In the genomic region with DNA sequence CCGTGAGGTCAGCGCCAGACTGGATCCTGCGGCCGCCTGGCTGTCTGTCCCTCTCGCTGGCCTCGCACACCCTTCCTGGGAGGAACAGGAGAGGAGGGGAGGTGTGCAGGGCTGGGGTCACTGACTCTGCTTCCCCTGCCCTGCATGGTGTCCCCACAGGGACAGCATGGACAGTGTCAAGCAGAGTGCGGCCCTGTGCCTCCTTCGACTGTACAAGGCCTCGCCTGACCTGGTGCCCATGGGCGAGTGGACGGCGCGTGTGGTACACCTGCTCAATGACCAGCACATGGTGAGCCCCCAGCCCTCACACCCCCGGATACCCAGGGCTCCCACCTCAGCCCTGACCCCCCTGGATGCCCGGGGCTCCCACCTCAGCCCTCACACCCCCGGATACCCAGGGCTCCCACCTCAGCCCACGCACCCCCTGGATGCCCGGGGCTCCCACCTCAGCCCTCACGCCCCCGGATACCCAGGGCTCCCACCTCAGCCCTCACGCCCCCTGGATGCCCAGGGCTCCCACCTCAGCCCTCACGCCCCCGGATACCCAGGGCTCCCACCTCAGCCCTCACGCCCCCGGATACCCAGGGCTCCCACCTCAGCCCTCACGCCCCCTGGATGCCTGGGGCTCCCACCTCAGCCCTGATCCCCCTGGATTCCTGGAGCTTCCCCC, we compare ENCODE assay signal across 28 cellular contexts. TPM values are rescaled to one million over a fixed set of nuclear protein-coding genes. Genes with fewer than 3 reads are reported as not detected.
DNase-seq lines count a peak whose midpoint lies in the region; ATAC-seq, FAIRE-seq and TF ChIP-seq lines count a peak whose summit lies in the region.
"Had no signal": no experiment of that assay in that cellular context is flagged by ENCODE, and none has a peak within 500 bp of the region (broad histone marks: within the 10 kb centered on the region; RNA-seq: fewer than 3 reads in every experiment).

No MANE protein-coding gene starts in this region.

- H3K27ac ChIP-seq in HEK293 (ENCODE audit: extremely low read depth, low read depth, low read length) (no peak overlapping the region), kidney (ENCODE audit: low read depth in 2 of 2, low read length in 2 of 2) (no peak overlapping the region), testis (peak overlapping the region; percentile 76 to 83), GM23338 (ENCODE audit: low read depth) (no peak overlapping the region), OCI-LY7 (ENCODE audit: low read depth, low read length, poor library complexity, severe bottlenecking) (no peak overlapping the region)
- H3K27ac ChIP-seq: SK-N-MC had no signal

- no peak overlapping the region for H3K4me3 ChIP-seq in HEK293 (ENCODE audit: low read depth, low read length)
- no peak overlapping the region for H3K4me3 ChIP-seq in adipocyte (ENCODE audit: low read length)
- no peak overlapping the region for H3K4me3 ChIP-seq in kidney (ENCODE audit: low read length in 2 of 2)
- H3K4me3 ChIP-seq in testis = no peak overlapping the region
- no peak overlapping the region for H3K4me3 ChIP-seq in GM23338
- no peak overlapping the region for H3K4me3 ChIP-seq in OCI-LY7 (ENCODE audit: low read depth, low read length, poor library complexity, severe bottlenecking)
- H3K4me3 ChIP-seq: PC-9, SK-N-MC had no signal

- no peaks in the 10 kb centered on the region for H3F3A ChIP-seq in GM23338 (replicated peaks; ENCODE audit: low read depth)

- 76 to 86% methylated on average over 13 to 24 of the region's 26 CpGs for WGBS in testis, 2 donors

- peaks cover 42% of the 10 kb centered on the region for H3K36me3 Mint-ChIP-seq in GM23338 (ENCODE audit: low read depth)

- FAIRE-seq in kidney (lab: Jason Lieb, UNC) = no peak
- FAIRE-seq: GM18507, H54, HepG2 had no signal

- H3K9me2 ChIP-seq in GM23338 (ENCODE audit: insufficient read depth) (no peaks in the 10 kb centered on the region), OCI-LY7 (ENCODE audit: insufficient read depth, low read length) (no peaks in the 10 kb centered on the region)

- H3K4me2 ChIP-seq in GM23338 (no peak overlapping the region), OCI-LY7 (ENCODE audit: low read length) (no peak overlapping the region)

- peaks cover 11% of the 10 kb centered on the region for H3K27me3 Mint-ChIP-seq in GM23338 (ENCODE audit: insufficient read depth, low read depth, poor library complexity)

- BruUV-seq in OCI-LY7 (replicated peaks; lab: Mats Ljungman, UMichigan) = no TSS peak

- H2AFZ ChIP-seq in GM23338 (no peak overlapping the region), OCI-LY7 (ENCODE audit: low read length) (no peak overlapping the region)
- H2AFZ ChIP-seq: PC-9 had no signal

- peaks cover 3% of the 10 kb centered on the region; the same call in 1 of the 3 replicates for H3K9me3 Mint-ChIP-seq in GM23338

- H3K4me1 ChIP-seq in HEK293 (ENCODE audit: control insufficient read depth, insufficient read depth, low read length) (no peaks in the 10 kb centered on the region), adipocyte (ENCODE audit: control insufficient read depth, insufficient read depth, low read length) (peaks cover 18% of the 10 kb centered on the region), kidney (ENCODE audit: control insufficient read depth in 1 of 2, insufficient read depth in 1 of 2, low read depth in 1 of 2, low read length in 2 of 2) (peaks cover 0 to 3% of the 10 kb centered on the region in 2 donors), testis (peaks cover 42% of the 10 kb centered on the region), GM23338 (ENCODE audit: insufficient read depth) (no peaks in the 10 kb centered on the region), OCI-LY7 (ENCODE audit: insufficient read depth, low read length, poor library complexity, severe bottlenecking) (no peaks in the 10 kb centered on the region)

- H3K79me2 ChIP-seq in GM23338 (replicated peaks; ENCODE audit: insufficient read depth) = no peaks in the 10 kb centered on the region; the same call in 1 of the 2 replicates
- H3K79me2 ChIP-seq in OCI-LY7 (ENCODE audit: insufficient read depth, low read depth, low read length) = no peaks in the 10 kb centered on the region

- POLR2A ChIA-PET in HEK293 (lab: Yijun Ruan, JAX) (no interaction called here), OCI-LY7 (lab: Charles Lee) (no interaction called here)

- H3K27ac Mint-ChIP-seq in GM23338 = no peak overlapping the region

- H3K27me3 ChIP-seq in adipocyte (replicated peaks; ENCODE audit: control insufficient read depth, insufficient read depth, low read length) = no peaks in the 10 kb centered on the region
- no peaks in the 10 kb centered on the region for H3K27me3 ChIP-seq in testis
- H3K27me3 ChIP-seq in GM23338 (ENCODE audit: insufficient read depth) = no peaks in the 10 kb centered on the region

- H3K9ac ChIP-seq in adipocyte (ENCODE audit: low read length) (peak overlapping the region; percentile 80), kidney (ENCODE audit: low read length in 2 of 2) (no peak overlapping the region)

- no peak for DNase-seq in adipocyte (ENCODE audit: low read depth)
- peak; percentile 67 for DNase-seq in kidney
- no peak for DNase-seq in testis
- DNase-seq in GM23338 (ENCODE audit: low spot score) = no peak
- DNase-seq in OCI-LY7 (ENCODE audit: low spot score) = no peak
- DNase-seq in SHP77 (lab: John Stamatoyannopoulos, UW) = no peak
- DNase-seq: DMS53, Kasumi-1, MV-4-11, NCI-H1105, NCI-H1436 treated with DMSO at 0.1 percent for 48 hours, NCI-H1930, NCI-H2107, NCI-H524, NCI-H774, PC-9, SIG-M5 had no signal

- TF ChIP-seq POLR2A in testis (IDR thresholded peaks at IDR 0.05) = no peak

- intact Hi-C loops in kidney (cut with DNase I) (no loop called here), testis (cut with DNase I; ENCODE audit: low total_unique reads) (no loop called here), OCI-LY7 (cut with micrococcal nuclease; ENCODE audit: unreplicated experiment) (no loop called here)

- no peak overlapping the region for H3K4me3 Mint-ChIP-seq in GM23338

- CTCF ChIA-PET in HEK293 (lab: Yijun Ruan, JAX) = no interaction called here
- CTCF ChIA-PET in OCI-LY7 (lab: Charles Lee; ENCODE audit: unreplicated experiment) = no interaction called here

- H3K9me3 ChIP-seq in HEK293 (ENCODE audit: control insufficient read depth, insufficient read depth, low read depth, low read length) = no peaks in the 10 kb centered on the region
- H3K9me3 ChIP-seq in adipocyte (ENCODE audit: control insufficient read depth, low read length) = no peaks in the 10 kb centered on the region
- no peaks in the 10 kb centered on the region for H3K9me3 ChIP-seq in kidney (ENCODE audit: control insufficient read depth in 1 of 2, low read length in 2 of 2)
- H3K9me3 ChIP-seq in testis = no peaks in the 10 kb centered on the region
- no peaks in the 10 kb centered on the region for H3K9me3 ChIP-seq in OCI-LY7 (ENCODE audit: low read length)

- H3K4me1 Mint-ChIP-seq in GM23338 = no peaks in the 10 kb centered on the region

- ATAC-seq in GM23338 = no peak
- ATAC-seq: HepG2 had no signal

- H3K36me3 ChIP-seq in HEK293 (ENCODE audit: control insufficient read depth in 2 of 2, insufficient read depth in 1 of 2, low read length in 2 of 2) = peaks cover 33 to 81% of the 10 kb centered on the region in 2 experiments
- peaks cover 82% of the 10 kb centered on the region for H3K36me3 ChIP-seq in adipocyte (ENCODE audit: control insufficient read depth, insufficient read depth, low read length, severe bottlenecking)
- H3K36me3 ChIP-seq in kidney (ENCODE audit: control insufficient read depth in 1 of 2, insufficient read depth in 2 of 2, low read length in 2 of 2) = peaks cover 32 to 35% of the 10 kb centered on the region in 2 donors
- H3K36me3 ChIP-seq in testis (ENCODE audit: low read depth, missing control alignments) = no peaks in the 10 kb centered on the region
- no peaks in the 10 kb centered on the region; the same call in 1 of the 2 replicates for H3K36me3 ChIP-seq in GM23338 (ENCODE audit: insufficient read depth)
- H3K36me3 ChIP-seq in OCI-LY7 (ENCODE audit: insufficient read depth, low read length) = peaks cover 76% of the 10 kb centered on the region

- H4K20me1 ChIP-seq in GM23338 (replicated peaks; ENCODE audit: insufficient read depth) (peaks cover 4% of the 10 kb centered on the region), OCI-LY7 (ENCODE audit: insufficient read depth, low read length) (no peaks in the 10 kb centered on the region)

- TF ChIP-seq CTCF in HEK293 (tag by site-specific recombination; IDR thresholded peaks at IDR 0.05) (no peak), kidney (IDR thresholded peaks at IDR 0.05; ENCODE audit: borderline replicate concordance, extremely low read depth, insufficient read depth) (no peak), testis (IDR thresholded peaks at IDR 0.05) (no peak), GM23338 (conservative IDR thresholded peaks at IDR 0.05; ENCODE audit: low read depth in 2 of 2) (no peak), OCI-LY7 (conservative IDR thresholded peaks at IDR 0.05; ENCODE audit: low read length) (no peak)

RNA-seq across cellular contexts. Expression of gene FUZ, which starts 21.2 kb away (rescaled TPM):
- 26.9 TPM for total RNA-seq in kidney
- polyA plus RNA-seq in kidney (ENCODE audit: insufficient read depth, low read depth, low replicate concordance) = 51.2 TPM
- 100 to 1,000 TPM in 1 of 2 donors, 10 to 100 TPM in 1; 56.0 to 101 TPM for total RNA-seq in testis
- 98.0 TPM for polyA plus RNA-seq in testis (ENCODE audit: insufficient read depth, low read depth, low replicate concordance)
- 25.7 and 34.8 TPM in 2 replicates for total RNA-seq in GM23338 (2014; rRNA removed; shearing (Covaris generic))
- polyA plus RNA-seq in GM23338 (2016; fragmentation: Nextera tagmentation; extraction: Ambion mirVana) = 24.3 TPM in 2 replicates
- 33.6 and 35.1 TPM in 2 replicates for total RNA-seq in OCI-LY7 (2014; rRNA removed; shearing (Covaris generic))
- 28.1 and 34.6 TPM in 2 replicates for total RNA-seq in OCI-LY7 (2022)
- total RNA-seq: HepG2 had no signal

RNA-seq across cellular contexts. Expression of gene AP2A1, which starts 25.1 kb away (rescaled TPM):
- total RNA-seq in kidney = 70.0 TPM
- polyA plus RNA-seq in kidney (ENCODE audit: insufficient read depth, low read depth, low replicate concordance) = 32.0 TPM
- total RNA-seq in testis = 100 to 1,000 TPM; 301 to 358 TPM
- polyA plus RNA-seq in testis (ENCODE audit: insufficient read depth, low read depth, low replicate concordance) = 226 TPM
- total RNA-seq in GM23338 (2014; rRNA removed; shearing (Covaris generic)) = 110 and 129 TPM in 2 replicates
- polyA plus RNA-seq in GM23338 (2016; fragmentation: Nextera tagmentation; extraction: Ambion mirVana) = 34.1 and 37.2 TPM in 2 replicates
- total RNA-seq in OCI-LY7 (2014; rRNA removed; shearing (Covaris generic)) = 29.7 and 47.4 TPM in 2 replicates
- 46.9 and 50.4 TPM in 2 replicates for total RNA-seq in OCI-LY7 (2022)

RNA-seq across cellular contexts. Expression of gene MED25, which starts 26.2 kb away (rescaled TPM):
- total RNA-seq in kidney (53.2 TPM), testis (100 to 1,000 TPM; 244 to 246 TPM), OCI-LY7 (2022) (111 and 146 TPM in 2 replicates)
- polyA plus RNA-seq in kidney (ENCODE audit: insufficient read depth, low read depth, low replicate concordance) (37.3 TPM), testis (ENCODE audit: insufficient read depth, low read depth, low replicate concordance) (156 TPM), GM23338 (2016; fragmentation: Nextera tagmentation; extraction: Ambion mirVana) (45.6 and 46.4 TPM in 2 replicates)
- 47.1 and 58.6 TPM in 2 replicates for total RNA-seq in GM23338 (2014; rRNA removed; shearing (Covaris generic))
- total RNA-seq in OCI-LY7 (2014; rRNA removed; shearing (Covaris generic)) = 73.5 and 85.1 TPM in 2 replicates

RNA-seq across cellular contexts. Expression of gene TSKS, which starts 28.8 kb away (rescaled TPM):
- total RNA-seq in kidney (0.50 TPM), testis (100 to 1,000 TPM in 1 of 2 donors, 10 to 100 TPM in 1; 65.3 to 101 TPM), OCI-LY7 (2022) (not detected in 2 replicates)
- polyA plus RNA-seq in kidney (ENCODE audit: insufficient read depth, low read depth, low replicate concordance) (0.47 TPM), testis (ENCODE audit: insufficient read depth, low read depth, low replicate concordance) (137 TPM), GM23338 (2016; fragmentation: Nextera tagmentation; extraction: Ambion mirVana) (0.82 and 0.99 TPM in 2 replicates)
- total RNA-seq in GM23338 (2014; rRNA removed; shearing (Covaris generic)) = not detected in 2 replicates
- not detected in 2 replicates for total RNA-seq in OCI-LY7 (2014; rRNA removed; shearing (Covaris generic))
- total RNA-seq: A172, Daoy, G401, HepG2, HT1080, M059J, PC-9, RPMI7951 had no signal

RNA-seq across cellular contexts. Expression of gene PTOV1, which starts 59.0 kb away (rescaled TPM):
- total RNA-seq in kidney = 118 TPM
- 235 TPM for polyA plus RNA-seq in kidney (ENCODE audit: insufficient read depth, low read depth, low replicate concordance)
- total RNA-seq in testis = 100 to 1,000 TPM; 257 to 260 TPM
- polyA plus RNA-seq in testis (ENCODE audit: insufficient read depth, low read depth, low replicate concordance) = 235 TPM
- 194 and 209 TPM in 2 replicates for total RNA-seq in GM23338 (2014; rRNA removed; shearing (Covaris generic))
- polyA plus RNA-seq in GM23338 (2016; fragmentation: Nextera tagmentation; extraction: Ambion mirVana) = 188 and 225 TPM in 2 replicates
- 101 and 124 TPM in 2 replicates for total RNA-seq in OCI-LY7 (2014; rRNA removed; shearing (Covaris generic))
- 105 and 114 TPM in 2 replicates for total RNA-seq in OCI-LY7 (2022)

Comparison
In these comparisons a context has a peak if more than half of its experiments do, and no peak if none do; other contexts are left out.
1. H3K27ac ChIP-seq: peak in testis (2 of 2); none in HEK293 (single experiment), kidney (0 of 2), GM23338 (single experiment) and OCI-LY7 (single experiment).